8 cellular contexts compared by ENCODE assay signal in the genomic region with DNA sequence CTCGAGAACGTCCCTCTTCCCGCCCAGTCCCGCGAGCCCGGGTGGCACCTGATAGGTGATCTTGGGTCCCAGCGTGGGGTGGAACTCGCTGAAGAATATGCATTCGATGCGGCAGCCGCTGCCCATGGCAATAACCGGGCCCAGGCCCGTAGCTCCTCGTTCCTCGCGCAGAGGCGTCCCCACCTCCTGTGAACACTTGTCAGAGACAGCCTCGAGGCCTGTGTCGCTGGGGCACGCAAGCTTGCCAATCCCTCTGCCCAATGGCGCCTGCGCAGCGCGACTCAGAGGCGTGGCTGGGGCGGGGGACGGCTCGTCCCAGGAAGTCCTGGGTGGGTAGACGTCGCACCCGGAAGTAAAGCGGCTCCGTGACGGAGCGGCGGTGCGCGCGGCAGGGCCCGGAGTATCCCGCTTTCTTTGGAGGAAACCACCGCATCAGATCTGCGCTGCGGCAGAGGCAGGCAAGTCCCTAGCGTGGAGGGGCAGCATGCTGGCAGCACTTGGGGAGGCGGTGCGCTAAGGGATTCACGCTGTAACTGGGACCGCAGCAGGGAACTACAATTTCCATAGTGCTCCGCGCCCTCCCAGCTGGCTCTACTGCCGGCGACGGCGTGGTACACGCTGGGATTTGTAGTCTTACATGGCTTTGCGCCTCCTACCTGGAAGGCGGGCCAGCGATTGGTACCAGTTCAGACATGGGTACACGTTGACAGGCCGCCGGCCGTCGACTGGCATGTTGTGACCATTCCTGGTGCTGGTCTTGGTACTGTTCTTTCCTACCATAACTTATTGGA. TPM values are rescaled to one million over a fixed set of nuclear protein-coding genes. Genes with fewer than 3 reads are reported as not detected.
A peak's percentile ranks its signal among the peaks of the same experiment; 100 is the strongest.
DNase-seq lines count a peak whose midpoint lies in the region; ATAC-seq and TF ChIP-seq lines count a peak whose summit lies in the region.

Gene CYB561D2, plus strand, starts transcription at position 336 of the 791 bp plus-strand sequence. CDS start 572 bp downstream, outside the sequence.
Gene NPRL2, minus strand, starts transcription at position 249 of the 791 bp plus-strand sequence. Its CDS starts 123 bp downstream, at position 126.

- peak; percentile 92 for ATAC-seq in GM21529 (IDR thresholded peaks at IDR 0.05; ENCODE audit: unreplicated experiment)

- peak within 1 kb of the TSS; percentile 60 for H3K4me3 ChIP-seq in mononuclear cell (ENCODE audit: low read length)

- peak; percentile 87 for DNase-seq in DMS114 treated with DMSO at 0.1 percent for 48 hours (lab: John Stamatoyannopoulos, UW; ENCODE audit: unreplicated experiment)
- peak; percentile 85 for DNase-seq in OCI-M2 (lab: John Stamatoyannopoulos, UW; ENCODE audit: unreplicated experiment)
- DNase-seq in activated T-cell treated with anti-CD3 and anti-CD28 coated beads for 4 hours: peak; percentile 98
- peak; percentile 99 for DNase-seq in epidermal melanocyte (ENCODE audit: insufficient read length, low spot score)
- peak; percentile 99 for DNase-seq in stimulated activated CD8-positive, alpha-beta memory T cell treated with anti-CD3 and anti-CD28 coated beads, Interleukin-2, amount 100 ng/mL, for 48 hours (ENCODE audit: low read depth in 2 of 2)

- no peaks in the 10 kb centered on the region for H3K27me3 ChIP-seq in mononuclear cell (ENCODE audit: insufficient read depth, low read length)

- TF ChIP-seq RAD21 in Ishikawa (IDR thresholded peaks at IDR 0.05; ENCODE audit: low read depth): no peak

- H3K4me1 ChIP-seq in mononuclear cell (ENCODE audit: insufficient read depth, low read length): peaks cover 63% of the 10 kb centered on the region

- TF ChIP-seq EP300 in Ishikawa (IDR thresholded peaks at IDR 0.05; ENCODE audit: borderline replicate concordance): no peak

- H3K9me3 ChIP-seq in mononuclear cell (ENCODE audit: low read depth, low read length): no peaks in the 10 kb centered on the region

TF ChIP-seq in Ishikawa, 13 proteins besides CTCF, POLR2A, EP300 and RAD21:
- TF ChIP-seq, protein P1, sequence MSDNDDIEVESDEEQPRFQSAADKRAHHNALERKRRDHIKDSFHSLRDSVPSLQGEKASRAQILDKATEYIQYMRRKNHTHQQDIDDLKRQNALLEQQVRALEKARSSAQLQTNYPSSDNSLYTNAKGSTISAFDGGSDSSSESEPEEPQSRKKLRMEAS (IDR thresholded peaks at IDR 0.05): peak; percentile 99
- TF ChIP-seq TAF1 (IDR thresholded peaks at IDR 0.05; ENCODE audit: low read depth): peak; percentile 73
- peak; percentile 70 for TF ChIP-seq TCF12 (IDR thresholded peaks at IDR 0.05; ENCODE audit: low read depth)
- 0 out of 2 replicates have a peak, but pooled peaks have one; percentile 44 for TF ChIP-seq YY1 (IDR thresholded peaks at IDR 0.05; ENCODE audit: low read depth)
- peak; percentile 84 for TF ChIP-seq CREB1 (IDR thresholded peaks at IDR 0.05; ENCODE audit: low read depth)
- TF ChIP-seq ZBTB7A (IDR thresholded peaks at IDR 0.05; ENCODE audit: low read depth): no peak
- no peak for TF ChIP-seq EGR1 (IDR thresholded peaks at IDR 0.05)
- TF ChIP-seq, protein P2, sequence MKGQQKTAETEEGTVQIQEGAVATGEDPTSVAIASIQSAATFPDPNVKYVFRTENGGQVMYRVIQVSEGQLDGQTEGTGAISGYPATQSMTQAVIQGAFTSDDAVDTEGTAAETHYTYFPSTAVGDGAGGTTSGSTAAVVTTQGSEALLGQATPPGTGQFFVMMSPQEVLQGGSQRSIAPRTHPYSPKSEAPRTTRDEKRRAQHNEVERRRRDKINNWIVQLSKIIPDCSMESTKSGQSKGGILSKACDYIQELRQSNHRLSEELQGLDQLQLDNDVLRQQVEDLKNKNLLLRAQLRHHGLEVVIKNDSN (IDR thresholded peaks at IDR 0.05): no peak
- no peak for TF ChIP-seq NFIC (IDR thresholded peaks at IDR 0.05)
- TF ChIP-seq FOXM1 (IDR thresholded peaks at IDR 0.05; ENCODE audit: borderline replicate concordance, low read depth): no peak

RNA-seq across cellular contexts. Expression of gene CYB561D2, which starts in this region (rescaled TPM):
- 10.8 TPM for total RNA-seq in mononuclear cell

RNA-seq across cellular contexts. Expression of gene NPRL2, which starts in this region (rescaled TPM):
- 11.1 TPM for total RNA-seq in mononuclear cell

Comparison
In these comparisons a context has a peak if more than half of its experiments do, and no peak if none do; other contexts are left out.
1. Peak in every context shown above with its lines: DNase-seq, ATAC-seq and H3K4me3 ChIP-seq.